Comparison of ENCODE assay signal across 8 cellular contexts in the genomic region with DNA sequence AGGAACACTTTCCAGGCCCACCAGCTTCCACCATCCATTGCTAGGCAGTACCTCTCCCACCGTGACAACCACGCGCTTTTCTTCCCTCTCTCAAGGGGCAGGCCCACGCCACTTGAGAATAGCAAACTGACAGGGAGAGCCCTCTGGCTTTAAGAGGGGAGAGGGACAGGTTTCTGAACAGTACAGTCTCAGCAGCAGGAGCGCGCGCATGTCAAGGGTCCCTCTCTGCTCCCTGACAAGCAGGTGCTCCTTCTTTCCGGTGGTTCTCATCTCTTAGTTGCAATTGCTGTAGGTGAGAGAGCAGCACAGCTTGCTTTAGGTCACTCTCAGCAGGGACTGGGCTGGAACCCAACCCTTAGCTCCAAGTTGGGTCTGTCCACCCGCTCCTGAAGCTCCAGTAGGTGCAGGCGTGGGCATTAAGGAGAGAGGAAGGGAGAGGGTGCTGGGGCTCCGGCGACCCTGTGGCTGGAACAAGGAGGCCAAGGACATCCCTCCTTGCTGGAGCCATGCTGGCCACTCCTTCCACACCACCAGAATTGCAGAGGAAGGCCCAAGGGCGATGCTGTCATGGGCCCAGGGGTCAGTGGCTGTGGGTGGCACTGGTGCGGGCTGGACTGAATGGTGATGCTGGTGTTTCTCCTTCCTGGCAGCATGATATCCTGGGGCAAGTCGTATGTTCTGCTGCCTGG. TPM values are rescaled to one million over a fixed set of nuclear protein-coding genes. Genes with fewer than 3 reads are reported as not detected.
DNase-seq lines count a peak whose midpoint lies in the region; ATAC-seq and TF ChIP-seq lines count a peak whose summit lies in the region.

No MANE protein-coding gene starts in this region.

- peak overlapping the region; percentile 43 for H3K4me3 ChIP-seq in SJSA1
- H3K4me3 ChIP-seq in esophagus squamous epithelium: peak overlapping the region; percentile 37 to 74 (median 54)
- H3K4me3 ChIP-seq in neural progenitor cell: peak overlapping the region; percentile 56

- H3K36me3 ChIP-seq in SJSA1: peaks cover 25% of the 10 kb centered on the region
- H3K36me3 ChIP-seq in esophagus squamous epithelium: peaks cover 7 to 30% (median 11%) of the 10 kb centered on the region in 3 donors
- H3K36me3 ChIP-seq in neural progenitor cell: no peaks in the 10 kb centered on the region

- peak overlapping the region; percentile 87 for H3K4me3 Mint-ChIP-seq in activated T-cell treated with anti-CD3 and anti-CD28 coated beads, Interleukin-2, amount 50 U/mL, for 24 hours
- H3K4me3 Mint-ChIP-seq in neural progenitor cell: peak overlapping the region; percentile 79

- no peak for DNase-seq in activated T-cell treated with anti-CD3 and anti-CD28 coated beads, Interleukin-2, amount 50 U/mL, for 24 hours
- DNase-seq in activated T-cell treated with anti-CD3 and anti-CD28 coated beads for 4 hours: no peak
- DNase-seq in SJSA1 (ENCODE audit: low read depth in 1 of 2, low spot score in 2 of 2): no peak
- no peak for DNase-seq in esophagus squamous epithelium (lab: John Stamatoyannopoulos, UW)
- DNase-seq in neural progenitor cell (ENCODE audit: low spot score): peak; percentile 39
- no peak for DNase-seq in GOT3 (lab: John Stamatoyannopoulos, UW)
- DNase-seq in SW480 (ENCODE audit: low spot score): no peak

- H2AFZ ChIP-seq in neural progenitor cell (replicated peaks): peak overlapping the region; percentile 27

- H3K79me2 ChIP-seq in neural progenitor cell (ENCODE audit: low read depth): no peaks in the 10 kb centered on the region

- H4K20me1 ChIP-seq in neural progenitor cell (ENCODE audit: low read depth): no peaks in the 10 kb centered on the region

- peak overlapping the region; percentile 97 for H3K27ac Mint-ChIP-seq in activated T-cell treated with anti-CD3 and anti-CD28 coated beads, Interleukin-2, amount 50 U/mL, for 24 hours
- H3K27ac Mint-ChIP-seq in neural progenitor cell: peak overlapping the region; percentile 94

- TF ChIP-seq CTCF in esophagus squamous epithelium (IDR thresholded peaks at IDR 0.05) (no peak), neural progenitor cell (IDR thresholded peaks at IDR 0.05) (no peak)

- intact Hi-C loops in esophagus squamous epithelium (cut with DNase I): loop anchor here (5.0 kb wide), 1 partner anchor 115 kb away; a partner anchor contains a TSS

- peaks cover 30% of the 10 kb centered on the region for H3K4me1 Mint-ChIP-seq in activated T-cell treated with anti-CD3 and anti-CD28 coated beads, Interleukin-2, amount 50 U/mL, for 24 hours (ENCODE audit: low read depth)
- peaks cover 15% of the 10 kb centered on the region for H3K4me1 Mint-ChIP-seq in neural progenitor cell

- peak overlapping the region; percentile 85 for H3K4me2 ChIP-seq in neural progenitor cell

- H3K27me3 Mint-ChIP-seq in activated T-cell treated with anti-CD3 and anti-CD28 coated beads, Interleukin-2, amount 50 U/mL, for 24 hours: no peaks in the 10 kb centered on the region
- peaks cover 2% of the 10 kb centered on the region for H3K27me3 Mint-ChIP-seq in neural progenitor cell (ENCODE audit: insufficient read depth, low read depth)

- H3K27ac ChIP-seq in SJSA1 (peak overlapping the region; percentile 72), esophagus squamous epithelium (peak overlapping the region; percentile 87 to 95 (median 91)), neural progenitor cell (peak overlapping the region; percentile 55)

- no peak for TF ChIP-seq POLR2A in esophagus squamous epithelium (IDR thresholded peaks at IDR 0.05)

- peak overlapping the region; percentile 78 for H3K9ac ChIP-seq in neural progenitor cell

- peaks cover 20% of the 10 kb centered on the region for H3F3A ChIP-seq in neural progenitor cell (ENCODE audit: low read depth)

- no peaks in the 10 kb centered on the region for H3K27me3 ChIP-seq in SJSA1 (replicated peaks)
- H3K27me3 ChIP-seq in esophagus squamous epithelium: no peaks in the 10 kb centered on the region
- no peaks in the 10 kb centered on the region for H3K27me3 ChIP-seq in neural progenitor cell

- H3K36me3 Mint-ChIP-seq in activated T-cell treated with anti-CD3 and anti-CD28 coated beads, Interleukin-2, amount 50 U/mL, for 24 hours (ENCODE audit: low read depth): peaks cover 55% of the 10 kb centered on the region
- H3K36me3 Mint-ChIP-seq in neural progenitor cell: peaks cover 10% of the 10 kb centered on the region

- no peaks in the 10 kb centered on the region for H3K9me3 Mint-ChIP-seq in activated T-cell treated with anti-CD3 and anti-CD28 coated beads, Interleukin-2, amount 50 U/mL, for 24 hours
- peaks cover 13% of the 10 kb centered on the region for H3K9me3 Mint-ChIP-seq in neural progenitor cell

- ATAC-seq in HG02798 (IDR thresholded peaks at IDR 0.05; ENCODE audit: poor library complexity, unreplicated experiment): no peak

- 66 to 70% methylated on average over 4 to 7 of the region's 15 CpGs for WGBS in esophagus squamous epithelium, 2 donors

- H3K9me3 ChIP-seq in SJSA1 (replicated peaks) (0 out of 2 replicates have a peak, but pooled peaks cover 3% of the 10 kb centered on the region), esophagus squamous epithelium (no peaks in the 10 kb centered on the region), neural progenitor cell (ENCODE audit: low read depth) (no peaks in the 10 kb centered on the region)

- H3K4me1 ChIP-seq in SJSA1 (replicated peaks) (peaks cover 15% of the 10 kb centered on the region), esophagus squamous epithelium (peaks cover 9 to 26% (median 10%) of the 10 kb centered on the region in 3 donors), neural progenitor cell (peaks cover 6% of the 10 kb centered on the region)

RNA-seq across cellular contexts. Expression of a gene that starts 9.0 kb away (rescaled TPM):
- 14.3 and 19.9 TPM in 2 replicates for total RNA-seq in SJSA1 (2014; rRNA removed; shearing (Covaris generic))
- total RNA-seq in esophagus squamous epithelium (10 to 100 TPM; 13.3 to 22.6 (median 17.5) TPM), neural progenitor cell (ENCODE audit: low replicate concordance) (15.7 and 17.6 TPM in 2 replicates)
